Comparison of ENCODE assay signal across 10 cellular contexts in genomic region chr10:60444494-60445064, GRCh38. TPM values are rescaled to one million over a fixed set of nuclear protein-coding genes. Genes with fewer than 3 reads are reported as not detected.
DNase-seq lines count a peak whose midpoint lies in the region; ATAC-seq and TF ChIP-seq lines count a peak whose summit lies in the region.
"Had no signal": no experiment of that assay in that cellular context is flagged by ENCODE, and none has a peak within 500 bp of the region (broad histone marks: within the 10 kb centered on the region; RNA-seq: fewer than 3 reads in every experiment).

No MANE protein-coding gene starts in this region.

- H3K9me3 ChIP-seq in mammary epithelial cell (replicated peaks; ENCODE audit: insufficient read depth, low read length) = no peaks in the 10 kb centered on the region
- H3K9me3 ChIP-seq: HAP-1 had no signal

- peak; percentile 61 for TF ChIP-seq CTCF in Calu3 (IDR thresholded peaks at IDR 0.05; ENCODE audit: unreplicated experiment)
- peak; percentile 62 for TF ChIP-seq CTCF in LNCAP (IDR thresholded peaks at IDR 0.05)
- peak; percentile 47 to 54 for TF ChIP-seq CTCF in mammary epithelial cell (conservative IDR thresholded peaks at IDR 0.05 in 1 of 2, IDR thresholded peaks at IDR 0.05 in 1 of 2; ENCODE audit: extremely low read depth in 1 of 2, insufficient read depth in 1 of 2, low read depth in 1 of 2, low read length in 2 of 2)
- peak; percentile 50 for TF ChIP-seq CTCF in nephron progenitor cell (IDR thresholded peaks at IDR 0.05)

- H3K9ac ChIP-seq in mammary epithelial cell (ENCODE audit: insufficient read depth, low read length) = no peak overlapping the region

- H3K27me3 ChIP-seq in mammary epithelial cell (ENCODE audit: insufficient read depth, low read length) = no peaks in the 10 kb centered on the region

- DNase-seq in Calu3 (no peak), mammary epithelial cell (no peak), nephron progenitor cell (no peak), AG20443 (ENCODE audit: low spot score) (no peak), mucosa of gallbladder (ENCODE audit: low spot score) (no peak)
- DNase-seq: nucleus accumbens had no signal

- no peaks in the 10 kb centered on the region for H3K79me2 ChIP-seq in mammary epithelial cell (ENCODE audit: insufficient read depth, low read length)

- peaks cover 25% of the 10 kb centered on the region for H3K4me1 ChIP-seq in mammary epithelial cell (ENCODE audit: insufficient read depth, low read length)
- H3K4me1 ChIP-seq: HAP-1 had no signal

- H2AFZ ChIP-seq in mammary epithelial cell (ENCODE audit: low read depth, low read length) = no peak overlapping the region

- H3K36me3 ChIP-seq in mammary epithelial cell (ENCODE audit: insufficient read depth, low read length) = no peaks in the 10 kb centered on the region
- H3K36me3 ChIP-seq: HAP-1 had no signal

- H3K27me3 Mint-ChIP-seq in Calu3 (ENCODE audit: unreplicated experiment) = no peaks in the 10 kb centered on the region
- peaks cover 3% of the 10 kb centered on the region for H3K27me3 Mint-ChIP-seq in nephron progenitor cell (ENCODE audit: low read depth, poor library complexity)

- H3K4me1 Mint-ChIP-seq in Calu3 (ENCODE audit: low read depth, unreplicated experiment) = peaks cover 27% of the 10 kb centered on the region
- H3K4me1 Mint-ChIP-seq in nephron progenitor cell = peaks cover 18% of the 10 kb centered on the region

- H3K27ac Mint-ChIP-seq in Calu3 (ENCODE audit: unreplicated experiment) = no peak overlapping the region
- H3K27ac Mint-ChIP-seq in nephron progenitor cell = no peak overlapping the region

- H4K20me1 ChIP-seq in mammary epithelial cell (ENCODE audit: insufficient read depth, low read length) = no peaks in the 10 kb centered on the region

- dilution Hi-C loops in mammary epithelial cell (cut with HindIII; ENCODE audit: low sequenced_read_pairs) = loop anchor here (25.0 kb wide), 1 partner anchor 332 kb away; no protein-coding TSS in a partner anchor

- peaks cover 4% of the 10 kb centered on the region for H3K36me3 Mint-ChIP-seq in Calu3 (ENCODE audit: insufficient read depth, unreplicated experiment)
- no peaks in the 10 kb centered on the region for H3K36me3 Mint-ChIP-seq in nephron progenitor cell (ENCODE audit: low read depth)

- 13% methylated on average over 1 of the region's 1 CpG for WGBS in mammary epithelial cell (ENCODE audit: low coverage, missing lambda C conversion rate)

- H3K27ac ChIP-seq in mammary epithelial cell (ENCODE audit: insufficient read depth, low read depth, low read length) = no peak overlapping the region

- CTCF ChIA-PET in Calu3 (lab: Charles Lee) = interaction anchor here (0.7 kb wide), 1 partner anchor 1123 kb away, joined by 3 read pairs; no protein-coding TSS in a partner anchor
- CTCF ChIA-PET in mammary epithelial cell (lab: Charles Lee; ENCODE audit: low non-redundant PET) = no interaction called here

- ATAC-seq in HG02981 (IDR thresholded peaks at IDR 0.05; ENCODE audit: unreplicated experiment) (no peak), HG02623 (IDR thresholded peaks at IDR 0.05; ENCODE audit: unreplicated experiment) (no peak)

- in situ Hi-C loops in mammary epithelial cell (cut with MboI; ENCODE audit: low sequenced_read_pairs in 2 of 2) = loop anchor here in 1 of 2 donors (5.0 to 25.0 kb wide), 2 partner anchors 203 to 318 kb away; no protein-coding TSS in a partner anchor

- no TSS peak for BruUV-seq in Calu3 (replicated peaks; lab: Mats Ljungman, UMichigan)
- BruUV-seq in mammary epithelial cell (replicated peaks; lab: Mats Ljungman, UMichigan) = no TSS peak

- no peak overlapping the region for H3K4me3 Mint-ChIP-seq in Calu3 (ENCODE audit: low read depth, unreplicated experiment)
- H3K4me3 Mint-ChIP-seq in nephron progenitor cell = no peak overlapping the region

- H3K4me2 ChIP-seq in mammary epithelial cell (ENCODE audit: insufficient read depth, low read depth, low read length) = no peak overlapping the region

- H3K9me3 Mint-ChIP-seq in Calu3 (ENCODE audit: low read depth, unreplicated experiment) = no peaks in the 10 kb centered on the region
- H3K9me3 Mint-ChIP-seq in nephron progenitor cell = no peaks in the 10 kb centered on the region

- H3K4me3 ChIP-seq in mammary epithelial cell (replicated peaks in 1 of 3; ENCODE audit: insufficient read depth in 1 of 3, low read depth in 2 of 3, low read length in 3 of 3) = no peak overlapping the region
- H3K4me3 ChIP-seq: HAP-1 had no signal

- intact Hi-C loops in Calu3 (cut with micrococcal nuclease; ENCODE audit: unreplicated experiment) (loop anchor here (1.0 kb wide), 2 partner anchors 203 to 324 kb away; no protein-coding TSS in a partner anchor), mammary epithelial cell (cut with micrococcal nuclease) (loop anchor here (1.0 to 5.0 kb wide), 4 partner anchors 103 to 838 kb away; no protein-coding TSS in a partner anchor)

RNA-seq across cellular contexts. Expression of gene ANK3, which starts 54.9 kb away (rescaled TPM):
- total RNA-seq in Calu3 (2022) = 29.8 and 32.9 TPM in 2 replicates
- total RNA-seq in mammary epithelial cell = 10 to 100 TPM; 12.9 to 23.7 TPM
- polyA plus RNA-seq in mammary epithelial cell = 5.0 TPM
- polyA minus RNA-seq in mammary epithelial cell = 9.9 TPM
- 169 TPM for total RNA-seq in mucosa of gallbladder
